Comparison of ENCODE assay signal across 31 cellular contexts in genomic region chr3:39358302-39358701, GRCh38. TPM values are rescaled to one million over a fixed set of nuclear protein-coding genes. Genes with fewer than 3 reads are reported as not detected.
"Had no signal": no experiment of that assay in that cellular context is flagged by ENCODE, and none has a peak within 500 bp of the region (broad histone marks: within the 10 kb centered on the region; RNA-seq: fewer than 3 reads in every experiment).

No MANE protein-coding gene starts in this region.

- H3K27ac Mint-ChIP-seq: activated naive CD4-positive, alpha-beta T cell treated with anti-CD3 and anti-CD28 coated beads, Interleukin-2, amount 50 U/mL, for 72 hours; stimulated activated memory B cell treated with anti-CD40 and anti-IgM and Interleukin-4, amounts not matched to agents 10 μg/mL and 1 μg/mL and 100 μg/mL, for 72 hours; WTC11 had no signal

- H3K4me3 ChIP-seq: ascending aorta, lower lobe of right lung, mucosa of descending colon, sigmoid colon, smooth muscle cell, stomach, suprapubic skin, uterus had no signal

- H3K36me3 Mint-ChIP-seq: T-cell, WTC11 had no signal

- H3K9me3 Mint-ChIP-seq: stimulated activated memory B cell treated with anti-CD40 and anti-IgM and Interleukin-4, amounts not matched to agents 10 μg/mL and 1 μg/mL and 100 μg/mL, for 72 hours; T-cell had no signal

- DNase-seq: activated CD4-positive, alpha-beta T cell treated with anti-CD3 and anti-CD28 coated beads for 4 hours; activated CD8-positive, alpha-beta memory T cell treated with anti-CD3 and anti-CD28 coated beads for 24 hours; activated gamma-delta T cell; activated T-cell treated with anti-CD3 and anti-CD28 coated beads, Interleukin-2, amount 50 U/mL, for 48 hours; central memory CD4-positive, alpha-beta T cell; dermis blood vessel endothelial cell; effector CD8-positive, alpha-beta T cell; foreskin keratinocyte; lower lobe of right lung; mesendoderm; mucosa of descending colon; retina; sigmoid colon; stimulated activated CD4-positive, alpha-beta T cell treated with anti-CD3 and anti-CD28 coated beads, Interleukin-15, amount 100 ng/mL, for 24 hours; stomach; T-cell; T1000; trophoblast cell; uterus had no signal

- H3K4me3 Mint-ChIP-seq: stimulated activated memory B cell treated with anti-CD40 and anti-IgM and Interleukin-4, amounts not matched to agents 10 μg/mL and 1 μg/mL and 100 μg/mL, for 72 hours; WTC11 had no signal

- ATAC-seq: activated naive CD4-positive, alpha-beta T cell treated with anti-CD3 and anti-CD28 coated beads, Interleukin-2, amount 50 U/mL, for 72 hours; foreskin keratinocyte; left lobe of liver; lower lobe of right lung; mucosa of descending colon; stimulated activated memory B cell treated with anti-CD40 and anti-IgM and Interleukin-4, amounts not matched to agents 10 μg/mL and 1 μg/mL and 100 μg/mL, for 72 hours; T-cell; WTC11 had no signal

- H3K9me3 ChIP-seq: ascending aorta, lower lobe of right lung, mucosa of descending colon, sigmoid colon, stomach, suprapubic skin, uterus had no signal

- H3K27me3 ChIP-seq: ascending aorta, sigmoid colon, stomach, suprapubic skin, uterus had no signal

- H3K4me1 ChIP-seq: ascending aorta, foreskin keratinocyte, lower lobe of right lung, sigmoid colon, stomach, suprapubic skin, uterus had no signal

- H3K27ac ChIP-seq: ascending aorta, foreskin keratinocyte, lower lobe of right lung, sigmoid colon, stomach, suprapubic skin, uterus had no signal

- H3K36me3 ChIP-seq: ascending aorta, lower lobe of right lung, sigmoid colon, stomach, suprapubic skin, uterus had no signal

RNA-seq across cellular contexts. Expression of gene CCR8, which starts 28.8 kb away (rescaled TPM):
- total RNA-seq: ascending aorta, dermis blood vessel endothelial cell, foreskin keratinocyte, glomerular endothelial cell, kidney epithelial cell, left lobe of liver, lower lobe of right lung, osteoblast, posterior vena cava, sigmoid colon, smooth muscle cell, stomach, suprapubic skin, uterus had no signal
- polyA plus RNA-seq: adipose tissue, foreskin keratinocyte, smooth muscle cell, stomach had no signal
